ENCODE assay signal across 1 cellular context in the genomic region with DNA sequence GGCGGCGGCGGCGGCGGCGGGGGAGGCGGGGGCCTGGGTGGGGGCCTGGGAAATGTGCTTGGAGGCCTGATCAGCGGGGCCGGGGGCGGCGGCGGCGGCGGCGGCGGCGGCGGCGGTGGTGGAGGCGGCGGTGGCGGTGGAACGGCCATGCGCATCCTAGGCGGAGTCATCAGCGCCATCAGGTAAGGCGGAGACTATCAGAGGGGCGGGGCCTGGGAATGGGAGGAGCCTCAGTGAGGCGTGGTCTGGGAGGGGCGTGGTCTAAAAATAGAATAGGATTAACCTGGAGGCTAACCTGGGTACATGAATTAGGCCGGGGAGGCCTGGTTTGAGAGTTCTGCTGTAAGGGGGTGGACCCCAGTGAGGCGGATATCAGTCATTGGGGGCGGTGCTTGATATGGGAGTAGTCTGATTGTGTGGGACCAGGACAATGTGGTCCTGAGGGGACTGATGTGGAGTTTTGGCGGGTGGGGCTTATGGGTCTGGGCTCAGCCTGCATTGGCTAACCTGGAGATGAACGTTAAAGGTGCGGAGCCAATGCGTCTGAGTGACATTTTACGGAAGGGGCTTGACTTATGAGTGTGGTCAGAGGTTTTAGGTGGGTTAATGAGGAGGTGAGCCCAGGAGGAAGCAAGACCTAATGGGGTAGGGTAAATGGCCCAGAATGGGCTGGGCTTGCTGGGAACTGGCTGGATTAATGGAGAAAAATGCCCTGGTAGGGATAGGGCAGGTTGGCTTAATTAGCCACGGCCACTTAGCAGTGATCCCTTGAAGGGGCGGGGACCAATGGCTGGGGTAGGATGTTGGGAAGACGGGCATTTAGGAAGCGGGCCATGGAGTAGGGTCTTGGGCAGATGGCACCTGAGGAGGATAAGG.
TF ChIP-seq lines count a peak whose summit lies in the region.

No MANE protein-coding gene starts in this region.

TF ChIP-seq in GM12878, 131 proteins besides CTCF, POLR2A, EP300 and RAD21:
- TF ChIP-seq, protein P1, sequence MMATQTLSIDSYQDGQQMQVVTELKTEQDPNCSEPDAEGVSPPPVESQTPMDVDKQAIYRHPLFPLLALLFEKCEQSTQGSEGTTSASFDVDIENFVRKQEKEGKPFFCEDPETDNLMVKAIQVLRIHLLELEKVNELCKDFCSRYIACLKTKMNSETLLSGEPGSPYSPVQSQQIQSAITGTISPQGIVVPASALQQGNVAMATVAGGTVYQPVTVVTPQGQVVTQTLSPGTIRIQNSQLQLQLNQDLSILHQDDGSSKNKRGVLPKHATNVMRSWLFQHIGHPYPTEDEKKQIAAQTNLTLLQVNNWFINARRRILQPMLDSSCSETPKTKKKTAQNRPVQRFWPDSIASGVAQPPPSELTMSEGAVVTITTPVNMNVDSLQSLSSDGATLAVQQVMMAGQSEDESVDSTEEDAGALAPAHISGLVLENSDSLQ (IDR thresholded peaks at IDR 0.05) = no peak
- TF ChIP-seq HCFC1 (IDR thresholded peaks at IDR 0.05; ENCODE audit: low read length) (no peak), CHD1 (IDR thresholded peaks at IDR 0.05; ENCODE audit: low read depth, low read length) (no peak), HDGF (IDR thresholded peaks at IDR 0.05) (peak; percentile 78), EZH2 (IDR thresholded peaks at IDR 0.05; ENCODE audit: borderline replicate concordance, control insufficient read depth, low read depth, low read length) (no peak), HDAC6 (IDR thresholded peaks at IDR 0.05; ENCODE audit: unreplicated experiment) (no peak), BCL11A (IDR thresholded peaks at IDR 0.05; ENCODE audit: low read depth, low read length) (no peak), MXI1 (IDR thresholded peaks at IDR 0.05; ENCODE audit: low read depth, low read length) (no peak), MYC (IDR thresholded peaks at IDR 0.05; ENCODE audit: insufficient read depth, insufficient read length, insufficient replicate concordance, low read length, severe bottlenecking) (no peak), SUZ12 (IDR thresholded peaks at IDR 0.05; ENCODE audit: unreplicated experiment) (no peak), SUPT20H (IDR thresholded peaks at IDR 0.05; ENCODE audit: borderline replicate concordance, control insufficient read depth, low read depth, low read length) (no peak), BHLHE40 (IDR thresholded peaks at IDR 0.05; ENCODE audit: borderline replicate concordance in 1 of 2, low read depth in 2 of 2, low read length in 1 of 2) (no peak), SMAD1 (IDR thresholded peaks at IDR 0.05; ENCODE audit: low read depth, partially characterized antibody) (no peak), RBBP5 (conservative IDR thresholded peaks at IDR 0.05) (no peak), ZNF384 (IDR thresholded peaks at IDR 0.05; ENCODE audit: borderline replicate concordance, low read depth, low read length) (no peak), ZSCAN29 (IDR thresholded peaks at IDR 0.05) (no peak), YY1 (IDR thresholded peaks at IDR 0.05; ENCODE audit: low read depth, low read length) (peak; percentile 66; the same call in 1 of the 2 replicates), STAT1 (conservative IDR thresholded peaks at IDR 0.05) (no peak), RUNX3 (IDR thresholded peaks at IDR 0.05; ENCODE audit: low read length) (0 out of 2 replicates have a peak, but pooled peaks have one; percentile 12), FOS (IDR thresholded peaks at IDR 0.05; ENCODE audit: borderline replicate concordance, extremely low read depth, insufficient read length) (no peak), SMAD5 (IDR thresholded peaks at IDR 0.05; ENCODE audit: low read depth) (no peak), RFX5 (IDR thresholded peaks at IDR 0.05; ENCODE audit: low read depth, low read length) (no peak), PAX8 (IDR thresholded peaks at IDR 0.05) (no peak), NRF1 (conservative IDR thresholded peaks at IDR 0.05; ENCODE audit: low read depth, low read length) (peak; percentile 25; the same call in 1 of the 2 replicates)
- TF ChIP-seq, protein P2, sequence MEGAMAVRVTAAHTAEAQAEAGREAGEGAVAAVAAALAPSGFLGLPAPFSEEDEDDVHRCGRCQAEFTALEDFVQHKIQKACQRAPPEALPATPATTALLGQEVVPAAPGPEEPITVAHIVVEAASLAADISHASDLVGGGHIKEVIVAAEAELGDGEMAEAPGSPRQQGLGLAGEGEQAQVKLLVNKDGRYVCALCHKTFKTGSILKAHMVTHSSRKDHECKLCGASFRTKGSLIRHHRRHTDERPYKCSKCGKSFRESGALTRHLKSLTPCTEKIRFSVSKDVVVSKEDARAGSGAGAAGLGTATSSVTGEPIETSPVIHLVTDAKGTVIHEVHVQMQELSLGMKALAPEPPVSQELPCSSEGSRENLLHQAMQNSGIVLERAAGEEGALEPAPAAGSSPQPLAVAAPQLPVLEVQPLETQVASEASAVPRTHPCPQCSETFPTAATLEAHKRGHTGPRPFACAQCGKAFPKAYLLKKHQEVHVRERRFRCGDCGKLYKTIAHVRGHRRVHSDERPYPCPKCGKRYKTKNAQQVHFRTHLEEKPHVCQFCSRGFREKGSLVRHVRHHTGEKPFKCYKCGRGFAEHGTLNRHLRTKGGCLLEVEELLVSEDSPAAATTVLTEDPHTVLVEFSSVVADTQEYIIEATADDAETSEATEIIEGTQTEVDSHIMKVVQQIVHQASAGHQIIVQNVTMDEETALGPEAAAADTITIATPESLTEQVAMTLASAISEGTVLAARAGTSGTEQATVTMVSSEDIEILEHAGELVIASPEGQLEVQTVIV (IDR thresholded peaks at IDR 0.05; ENCODE audit: borderline replicate concordance, partially characterized antibody) = no peak
- TF ChIP-seq, protein P3, sequence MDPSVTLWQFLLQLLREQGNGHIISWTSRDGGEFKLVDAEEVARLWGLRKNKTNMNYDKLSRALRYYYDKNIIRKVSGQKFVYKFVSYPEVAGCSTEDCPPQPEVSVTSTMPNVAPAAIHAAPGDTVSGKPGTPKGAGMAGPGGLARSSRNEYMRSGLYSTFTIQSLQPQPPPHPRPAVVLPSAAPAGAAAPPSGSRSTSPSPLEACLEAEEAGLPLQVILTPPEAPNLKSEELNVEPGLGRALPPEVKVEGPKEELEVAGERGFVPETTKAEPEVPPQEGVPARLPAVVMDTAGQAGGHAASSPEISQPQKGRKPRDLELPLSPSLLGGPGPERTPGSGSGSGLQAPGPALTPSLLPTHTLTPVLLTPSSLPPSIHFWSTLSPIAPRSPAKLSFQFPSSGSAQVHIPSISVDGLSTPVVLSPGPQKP (IDR thresholded peaks at IDR 0.05; ENCODE audit: low read depth, low read length) = no peak
- TF ChIP-seq, protein P4, sequence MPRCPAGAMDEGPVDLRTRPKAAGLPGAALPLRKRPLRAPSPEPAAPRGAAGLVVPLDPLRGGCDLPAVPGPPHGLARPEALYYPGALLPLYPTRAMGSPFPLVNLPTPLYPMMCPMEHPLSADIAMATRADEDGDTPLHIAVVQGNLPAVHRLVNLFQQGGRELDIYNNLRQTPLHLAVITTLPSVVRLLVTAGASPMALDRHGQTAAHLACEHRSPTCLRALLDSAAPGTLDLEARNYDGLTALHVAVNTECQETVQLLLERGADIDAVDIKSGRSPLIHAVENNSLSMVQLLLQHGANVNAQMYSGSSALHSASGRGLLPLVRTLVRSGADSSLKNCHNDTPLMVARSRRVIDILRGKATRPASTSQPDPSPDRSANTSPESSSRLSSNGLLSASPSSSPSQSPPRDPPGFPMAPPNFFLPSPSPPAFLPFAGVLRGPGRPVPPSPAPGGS (IDR thresholded peaks at IDR 0.05; ENCODE audit: borderline replicate concordance, insufficient read depth, low read depth, low read length, poor library complexity, severe bottlenecking) = no peak
- TF ChIP-seq, protein P5, sequence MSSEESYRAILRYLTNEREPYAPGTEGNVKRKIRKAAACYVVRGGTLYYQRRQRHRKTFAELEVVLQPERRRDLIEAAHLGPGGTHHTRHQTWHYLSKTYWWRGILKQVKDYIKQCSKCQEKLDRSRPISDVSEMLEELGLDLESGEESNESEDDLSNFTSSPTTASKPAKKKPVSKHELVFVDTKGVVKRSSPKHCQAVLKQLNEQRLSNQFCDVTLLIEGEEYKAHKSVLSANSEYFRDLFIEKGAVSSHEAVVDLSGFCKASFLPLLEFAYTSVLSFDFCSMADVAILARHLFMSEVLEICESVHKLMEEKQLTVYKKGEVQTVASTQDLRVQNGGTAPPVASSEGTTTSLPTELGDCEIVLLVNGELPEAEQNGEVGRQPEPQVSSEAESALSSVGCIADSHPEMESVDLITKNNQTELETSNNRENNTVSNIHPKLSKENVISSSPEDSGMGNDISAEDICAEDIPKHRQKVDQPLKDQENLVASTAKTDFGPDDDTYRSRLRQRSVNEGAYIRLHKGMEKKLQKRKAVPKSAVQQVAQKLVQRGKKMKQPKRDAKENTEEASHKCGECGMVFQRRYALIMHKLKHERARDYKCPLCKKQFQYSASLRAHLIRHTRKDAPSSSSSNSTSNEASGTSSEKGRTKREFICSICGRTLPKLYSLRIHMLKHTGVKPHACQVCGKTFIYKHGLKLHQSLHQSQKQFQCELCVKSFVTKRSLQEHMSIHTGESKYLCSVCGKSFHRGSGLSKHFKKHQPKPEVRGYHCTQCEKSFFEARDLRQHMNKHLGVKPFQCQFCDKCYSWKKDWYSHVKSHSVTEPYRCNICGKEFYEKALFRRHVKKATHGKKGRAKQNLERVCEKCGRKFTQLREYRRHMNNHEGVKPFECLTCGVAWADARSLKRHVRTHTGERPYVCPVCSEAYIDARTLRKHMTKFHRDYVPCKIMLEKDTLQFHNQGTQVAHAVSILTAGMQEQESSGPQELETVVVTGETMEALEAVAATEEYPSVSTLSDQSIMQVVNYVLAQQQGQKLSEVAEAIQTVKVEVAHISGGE (CRISPR knock-in tag; IDR thresholded peaks at IDR 0.05) = no peak
- TF ChIP-seq, protein P6, sequence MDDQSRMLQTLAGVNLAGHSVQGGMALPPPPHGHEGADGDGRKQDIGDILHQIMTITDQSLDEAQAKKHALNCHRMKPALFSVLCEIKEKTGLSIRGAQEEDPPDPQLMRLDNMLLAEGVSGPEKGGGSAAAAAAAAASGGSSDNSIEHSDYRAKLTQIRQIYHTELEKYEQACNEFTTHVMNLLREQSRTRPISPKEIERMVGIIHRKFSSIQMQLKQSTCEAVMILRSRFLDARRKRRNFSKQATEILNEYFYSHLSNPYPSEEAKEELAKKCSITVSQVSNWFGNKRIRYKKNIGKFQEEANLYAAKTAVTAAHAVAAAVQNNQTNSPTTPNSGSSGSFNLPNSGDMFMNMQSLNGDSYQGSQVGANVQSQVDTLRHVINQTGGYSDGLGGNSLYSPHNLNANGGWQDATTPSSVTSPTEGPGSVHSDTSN (IDR thresholded peaks at IDR 0.05; ENCODE audit: insufficient replicate concordance, low read depth, low read length) = no peak
- TF ChIP-seq, protein P7, sequence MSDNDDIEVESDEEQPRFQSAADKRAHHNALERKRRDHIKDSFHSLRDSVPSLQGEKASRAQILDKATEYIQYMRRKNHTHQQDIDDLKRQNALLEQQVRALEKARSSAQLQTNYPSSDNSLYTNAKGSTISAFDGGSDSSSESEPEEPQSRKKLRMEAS (IDR thresholded peaks at IDR 0.05; ENCODE audit: low read depth, low read length) = no peak
